22 cellular contexts compared by ENCODE assay signal in genomic region chr7:77690289-77690688, GRCh38. TPM values are rescaled to one million over a fixed set of nuclear protein-coding genes. Genes with fewer than 3 reads are reported as not detected.
DNase-seq lines count a peak whose midpoint lies in the region; ATAC-seq and TF ChIP-seq lines count a peak whose summit lies in the region.
"Had no signal": no experiment of that assay in that cellular context is flagged by ENCODE, and none has a peak within 500 bp of the region (broad histone marks: within the 10 kb centered on the region; RNA-seq: fewer than 3 reads in every experiment).

No MANE protein-coding gene starts in this region.

- peak overlapping the region in 1 of 4 donors; percentile 50 for H3K4me3 Mint-ChIP-seq in CD4-positive, CD25-positive, alpha-beta regulatory T cell
- no peak overlapping the region for H3K4me3 Mint-ChIP-seq in activated naive CD8-positive, alpha-beta T cell treated with anti-CD3 and anti-CD28 coated beads, Interleukin-2, amount 50 U/mL, for 24 hours

- H3K27ac ChIP-seq in CD4-positive, CD25-positive, alpha-beta regulatory T cell (ENCODE audit: insufficient read depth, low read length, poor library complexity, severe bottlenecking) = no peak overlapping the region
- H3K27ac ChIP-seq in VCaP (0 out of 2 replicates have a peak overlapping the region, but pooled peaks have one; percentile 5), trophoblast cell (ENCODE audit: low read depth, low read length) (no peak overlapping the region), lower lobe of right lung (no peak overlapping the region)
- no peak overlapping the region for H3K27ac ChIP-seq in effector memory CD4-positive, alpha-beta T cell (ENCODE audit: insufficient read depth, low read length, poor library complexity, severe bottlenecking)
- H3K27ac ChIP-seq: GM23248, HL-60 had no signal

- H3K79me2 ChIP-seq in trophoblast cell (ENCODE audit: control insufficient read depth, insufficient read depth, low read length, poor library complexity) = no peaks in the 10 kb centered on the region

- no peak for ATAC-seq in CD4-positive, CD25-positive, alpha-beta regulatory T cell (ENCODE audit: low read depth in 2 of 2)
- ATAC-seq in left lobe of liver (peak; percentile 56), lower lobe of right lung (no peak), GM19035 (IDR thresholded peaks at IDR 0.05; ENCODE audit: unreplicated experiment) (no peak)
- ATAC-seq in activated naive CD8-positive, alpha-beta T cell treated with anti-CD3 and anti-CD28 coated beads, Interleukin-2, amount 50 U/mL, for 24 hours = no peak
- ATAC-seq: GM12878 had no signal

- H3K79me1 ChIP-seq in trophoblast cell (ENCODE audit: low read length) = no peaks in the 10 kb centered on the region

- no peak overlapping the region for H3K14ac ChIP-seq in trophoblast cell (ENCODE audit: low read length)

- H4K8ac ChIP-seq in trophoblast cell (ENCODE audit: low read depth, low read length) = no peak overlapping the region

- peak overlapping the region; percentile 25 for H3K18ac ChIP-seq in trophoblast cell (ENCODE audit: low read length)

- no peak overlapping the region for H3K4me2 ChIP-seq in trophoblast cell (ENCODE audit: low read length)

- H2AK5ac ChIP-seq in trophoblast cell (ENCODE audit: low read length) = no peak overlapping the region

- no peaks in the 10 kb centered on the region for H3K27me3 ChIP-seq in CD4-positive, CD25-positive, alpha-beta regulatory T cell (ENCODE audit: control insufficient read depth, insufficient read depth, low read length)
- no peaks in the 10 kb centered on the region for H3K27me3 ChIP-seq in trophoblast cell (ENCODE audit: insufficient read depth, low read length)
- no peaks in the 10 kb centered on the region for H3K27me3 ChIP-seq in effector memory CD4-positive, alpha-beta T cell (replicated peaks; ENCODE audit: control insufficient read depth, insufficient read depth, low read length, poor library complexity, severe bottlenecking)
- H3K27me3 ChIP-seq in lower lobe of right lung (ENCODE audit: low read depth) = no peaks in the 10 kb centered on the region

- no CpG with 5 or more reads among the region's 8 CpGs for WGBS in trophoblast cell (ENCODE audit: extremely low coverage, insufficient coverage, insufficient read length)

- peak overlapping the region in 2 of 3 donors; percentile 54 to 65 for H3K27ac Mint-ChIP-seq in CD4-positive, CD25-positive, alpha-beta regulatory T cell
- H3K27ac Mint-ChIP-seq in activated naive CD8-positive, alpha-beta T cell treated with anti-CD3 and anti-CD28 coated beads, Interleukin-2, amount 50 U/mL, for 24 hours = no peak overlapping the region

- no peak overlapping the region for H2BK120ac ChIP-seq in trophoblast cell (ENCODE audit: insufficient read depth, low read length, poor library complexity)

- no peak overlapping the region for H3K23ac ChIP-seq in trophoblast cell (ENCODE audit: low read length)

- H3K36me3 Mint-ChIP-seq in CD4-positive, CD25-positive, alpha-beta regulatory T cell = peaks cover 5% of the 10 kb centered on the region
- peaks cover 12% of the 10 kb centered on the region for H3K36me3 Mint-ChIP-seq in activated naive CD8-positive, alpha-beta T cell treated with anti-CD3 and anti-CD28 coated beads, Interleukin-2, amount 50 U/mL, for 24 hours (ENCODE audit: low read depth)

- H2BK12ac ChIP-seq in trophoblast cell (ENCODE audit: low read length) = no peak overlapping the region

- H3K4me3 ChIP-seq in CD4-positive, CD25-positive, alpha-beta regulatory T cell (ENCODE audit: low read depth, low read length) = no peak overlapping the region
- no peak overlapping the region for H3K4me3 ChIP-seq in trophoblast cell (ENCODE audit: low read depth, low read length)
- no peak overlapping the region for H3K4me3 ChIP-seq in effector memory CD4-positive, alpha-beta T cell (ENCODE audit: insufficient read depth, low read depth, low read length, poor library complexity, severe bottlenecking)
- H3K4me3 ChIP-seq in lower lobe of right lung = no peak overlapping the region
- H3K4me3 ChIP-seq: GM12878, GM23248 had no signal

- no peak overlapping the region for H3K9ac ChIP-seq in trophoblast cell (ENCODE audit: low read length)
- H3K9ac ChIP-seq: GM23248 had no signal

- H3K4ac ChIP-seq in trophoblast cell (ENCODE audit: low read depth, low read length) = no peak overlapping the region

- H3K9me3 Mint-ChIP-seq in CD4-positive, CD25-positive, alpha-beta regulatory T cell = no peaks in the 10 kb centered on the region
- H3K9me3 Mint-ChIP-seq in activated naive CD8-positive, alpha-beta T cell treated with anti-CD3 and anti-CD28 coated beads, Interleukin-2, amount 50 U/mL, for 24 hours = no peaks in the 10 kb centered on the region

- peaks cover 28% of the 10 kb centered on the region for H3K4me1 ChIP-seq in CD4-positive, CD25-positive, alpha-beta regulatory T cell (ENCODE audit: control insufficient read depth, insufficient read depth, low read length, poor library complexity, severe bottlenecking)
- H3K4me1 ChIP-seq in trophoblast cell (ENCODE audit: control insufficient read depth in 1 of 2, insufficient read depth in 2 of 2, low read length in 2 of 2) (no peaks in the 10 kb centered on the region), lower lobe of right lung (peaks cover 40% of the 10 kb centered on the region)
- H3K4me1 ChIP-seq in effector memory CD4-positive, alpha-beta T cell (ENCODE audit: control insufficient read depth, insufficient read depth, low read length, poor library complexity, severe bottlenecking) = peaks cover 15% of the 10 kb centered on the region

- peaks cover 23 to 57% (median 44%) of the 10 kb centered on the region in 4 donors for H3K4me1 Mint-ChIP-seq in CD4-positive, CD25-positive, alpha-beta regulatory T cell
- H3K4me1 Mint-ChIP-seq in activated naive CD8-positive, alpha-beta T cell treated with anti-CD3 and anti-CD28 coated beads, Interleukin-2, amount 50 U/mL, for 24 hours = peaks cover 31% of the 10 kb centered on the region

- H4K91ac ChIP-seq in trophoblast cell (ENCODE audit: low read depth, low read length) = no peak overlapping the region

- TF ChIP-seq CTCF in VCaP (conservative IDR thresholded peaks at IDR 0.05) = no peak
- no peak for TF ChIP-seq CTCF in lower lobe of right lung (IDR thresholded peaks at IDR 0.05)

- no peak overlapping the region for H2BK5ac ChIP-seq in trophoblast cell (ENCODE audit: low read depth, low read length, poor library complexity)

- no peak overlapping the region for H4K12ac ChIP-seq in trophoblast cell (ENCODE audit: low read depth, low read length)

- H3K36me3 ChIP-seq in CD4-positive, CD25-positive, alpha-beta regulatory T cell (ENCODE audit: control insufficient read depth, insufficient read depth, low read length) = no peaks in the 10 kb centered on the region
- H3K36me3 ChIP-seq in trophoblast cell (ENCODE audit: control insufficient read depth in 1 of 2, insufficient read depth in 2 of 2, low read length in 2 of 2) = peaks cover 3 to 5% of the 10 kb centered on the region in 2 experiments
- H3K36me3 ChIP-seq in effector memory CD4-positive, alpha-beta T cell (ENCODE audit: control insufficient read depth, insufficient read depth, low read length) = no peaks in the 10 kb centered on the region
- H3K36me3 ChIP-seq in lower lobe of right lung = peaks cover 4% of the 10 kb centered on the region

- no peaks in the 10 kb centered on the region for H3K9me3 ChIP-seq in CD4-positive, CD25-positive, alpha-beta regulatory T cell (ENCODE audit: control insufficient read depth in 2 of 2, low read length in 2 of 2)
- H3K9me3 ChIP-seq in trophoblast cell (ENCODE audit: insufficient read depth, low read depth, low read length) (no peaks in the 10 kb centered on the region), lower lobe of right lung (no peaks in the 10 kb centered on the region)
- H3K9me3 ChIP-seq in effector memory CD4-positive, alpha-beta T cell (ENCODE audit: control insufficient read depth, low read length) = no peaks in the 10 kb centered on the region

- intact Hi-C loops in lower lobe of right lung (cut with DNase I) = no loop called here

- no peak for DNase-seq in CD4-positive, CD25-positive, alpha-beta regulatory T cell
- DNase-seq in left lobe of liver (ENCODE audit: low spot score) (no peak), trophoblast cell (no peak), lower lobe of right lung (no peak)
- DNase-seq in effector memory CD4-positive, alpha-beta T cell = no peak
- DNase-seq in activated naive CD8-positive, alpha-beta T cell treated with anti-CD3 and anti-CD28 coated beads, Interleukin-2, amount 50 U/mL, for 24 hours = no peak
- DNase-seq: 8988T, DMS153, GM23248, HCEC 1CT, MM.1S, NCI-H1092 treated with DMSO at 0.1 percent for 48 hours, NCI-H2081, NCI-H2171 treated with DMSO at 0.1 percent for 48 hours, NCI-H446 treated with DMSO at 0.1 percent for 48 hours, NCI-H748 treated with DMSO at 0.1 percent for 48 hours, OCI-M1, SHP77 had no signal

- H3K27me3 Mint-ChIP-seq in CD4-positive, CD25-positive, alpha-beta regulatory T cell = no peaks in the 10 kb centered on the region
- H3K27me3 Mint-ChIP-seq in activated naive CD8-positive, alpha-beta T cell treated with anti-CD3 and anti-CD28 coated beads, Interleukin-2, amount 50 U/mL, for 24 hours = no peaks in the 10 kb centered on the region

- H2AFZ ChIP-seq in trophoblast cell (ENCODE audit: insufficient read depth, low read length, poor library complexity) = no peak overlapping the region
- H2AFZ ChIP-seq: GM23248 had no signal

RNA-seq across cellular contexts. Expression of gene RSBN1L, which starts 6.0 kb away (rescaled TPM):
- 31.8 TPM for total RNA-seq in CD4-positive, CD25-positive, alpha-beta regulatory T cell
- 1 to 10 TPM; 7.3 to 9.8 (median 8.0) TPM for polyA plus RNA-seq in CD4-positive, CD25-positive, alpha-beta regulatory T cell
- total RNA-seq in left lobe of liver (7.4 TPM), lower lobe of right lung (26.8 TPM)
- 10.3 and 10.7 TPM in 2 replicates for polyA plus RNA-seq in trophoblast cell (2013)
